ENCODE assay signal across 11 cellular contexts in genomic region chr5:53303105-53303504, GRCh38.
A peak's percentile ranks its signal among the peaks of the same experiment; 100 is the strongest.
DNase-seq lines count a peak whose midpoint lies in the region; ATAC-seq and TF ChIP-seq lines count a peak whose summit lies in the region.
"Had no signal": no experiment of that assay in that cellular context is flagged by ENCODE, and none has a peak within 500 bp of the region (broad histone marks: within the 10 kb centered on the region; RNA-seq: fewer than 3 reads in every experiment).

No MANE protein-coding gene starts in this region.

- H2AFZ ChIP-seq in IMR-90 (replicated peaks; ENCODE audit: low read length, poor library complexity): no peak overlapping the region

- H3K27me3 ChIP-seq in IMR-90 (ENCODE audit: control insufficient read depth, insufficient read depth, low read length): peaks cover 6% of the 10 kb centered on the region

- dilution Hi-C loops in IMR-90 (cut with HindIII; ENCODE audit: low sequenced_read_pairs, unreplicated experiment): no loop called here

- H2BK15ac ChIP-seq in IMR-90 (ENCODE audit: low read depth, low read length): no peak overlapping the region

- H3K23ac ChIP-seq in IMR-90 (ENCODE audit: low read depth, low read length): no peak overlapping the region

- H4K5ac ChIP-seq in IMR-90 (ENCODE audit: low read depth, low read length): no peak overlapping the region

- 0 out of 2 replicates have a peak, but pooled peaks have one; percentile 24 for ATAC-seq in IMR-90 (ENCODE audit: low read depth)
- peak; percentile 82 for ATAC-seq in omental fat pad (ENCODE audit: low FRiP score)
- no peak for ATAC-seq in HG02678 (IDR thresholded peaks at IDR 0.05; ENCODE audit: unreplicated experiment)

- WGBS in IMR-90 (ENCODE audit: extremely low coverage in 2 of 2, insufficient read length in 1 of 2), 2 experiments: no CpG with 5 or more reads among the region's 1 CpG

- DNase-seq in EL (peak; percentile 75), IMR-90 (peak; percentile 88), cardiac fibroblast (ENCODE audit: low read depth in 2 of 2) (peak; percentile 57 to 81), omental fat pad (ENCODE audit: low spot score) (no peak), dedifferentiated amniotic fluid mesenchymal stem cell (ENCODE audit: extremely low spot score) (no peak), NCI-H2081 (lab: John Stamatoyannopoulos, UW) (no peak)
- DNase-seq: DMS53, dorsolateral prefrontal cortex, NCI-H2107 had no signal

- no peak overlapping the region for H3K4me2 ChIP-seq in IMR-90 (ENCODE audit: low read depth, low read length)

- H3K9me1 ChIP-seq in IMR-90 (ENCODE audit: insufficient read depth, low read length): no peaks in the 10 kb centered on the region

- H2AK9ac ChIP-seq in IMR-90 (replicated peaks; ENCODE audit: low read depth, low read length, poor library complexity): no peak overlapping the region

- no peak overlapping the region for H2AK5ac ChIP-seq in IMR-90 (ENCODE audit: low read depth, low read length)

- no peak overlapping the region for H3K18ac ChIP-seq in IMR-90 (ENCODE audit: low read depth, low read length)

- CTCF ChIA-PET in IMR-90 (lab: Yijun Ruan, JAX): interaction anchor here (0.6 kb wide), 1 partner anchor 44 kb away, joined by 3 read pairs; no protein-coding TSS in a partner anchor

- POLR2A ChIA-PET in IMR-90 (lab: Charles Lee; ENCODE audit: unreplicated experiment): no interaction called here

- H2BK20ac ChIP-seq in IMR-90 (ENCODE audit: low read depth, low read length): no peak overlapping the region

- H2BK5ac ChIP-seq in IMR-90 (ENCODE audit: low read depth, low read length, poor library complexity, severe bottlenecking): no peak overlapping the region

- H3K27ac ChIP-seq in IMR-90 (ENCODE audit: insufficient read depth, low read length): no peak overlapping the region
- H3K27ac ChIP-seq: dorsolateral prefrontal cortex had no signal

- in situ Hi-C loops in IMR-90 (cut with MboI; ENCODE audit: low sequenced_read_pairs): no loop called here

- H3K4me3 ChIP-seq in IMR-90 (ENCODE audit: insufficient read depth, low read depth, low read length): no peak overlapping the region
- H3K4me3 ChIP-seq in cardiac fibroblast (replicated peaks in 1 of 2; ENCODE audit: low read depth in 2 of 2, low read length in 2 of 2): no peak overlapping the region
- H3K4me3 ChIP-seq: dorsolateral prefrontal cortex, skin epidermis had no signal

- H3K4me1 ChIP-seq in IMR-90 (ENCODE audit: control insufficient read depth, insufficient read depth, low read length): peaks cover 3% of the 10 kb centered on the region

- BruUV-seq in IMR-90 (replicated peaks; lab: Mats Ljungman, UMichigan): no TSS peak

- H4K8ac ChIP-seq in IMR-90 (ENCODE audit: low read depth in 2 of 2, low read length in 2 of 2): no peak overlapping the region

- TF ChIP-seq CTCF in IMR-90 (conservative IDR thresholded peaks at IDR 0.05; ENCODE audit: low read depth, low read length) (no peak), cardiac fibroblast (IDR thresholded peaks at IDR 0.05; ENCODE audit: low read depth, low read length) (no peak), omental fat pad (IDR thresholded peaks at IDR 0.05) (no peak)

- no peaks in the 10 kb centered on the region for H4K20me1 ChIP-seq in IMR-90 (ENCODE audit: insufficient read depth, low read length)

- H3K9me3 ChIP-seq in IMR-90 (ENCODE audit: control insufficient read depth, insufficient read depth, low read length): no peaks in the 10 kb centered on the region

- H3K4ac ChIP-seq in IMR-90 (ENCODE audit: low read depth, low read length): no peak overlapping the region

- TF ChIP-seq RAD21 in IMR-90 (IDR thresholded peaks at IDR 0.05; ENCODE audit: low read length): no peak

- no peak overlapping the region for H3K14ac ChIP-seq in IMR-90 (replicated peaks; ENCODE audit: low read depth, low read length)

- intact Hi-C loops in IMR-90 (cut with micrococcal nuclease): no loop called here

- no peak overlapping the region for H3K9ac ChIP-seq in IMR-90 (ENCODE audit: low read depth, low read length)

- no peak overlapping the region for H3K56ac ChIP-seq in IMR-90 (ENCODE audit: extremely low read depth, insufficient read depth, low read length)

- H2BK120ac ChIP-seq in IMR-90 (ENCODE audit: low read depth, low read length): no peak overlapping the region

- no peak for TF ChIP-seq POLR2A in IMR-90 (IDR thresholded peaks at IDR 0.05; ENCODE audit: low read depth, low read length)

- no peaks in the 10 kb centered on the region for H3K36me3 ChIP-seq in IMR-90 (ENCODE audit: control insufficient read depth, insufficient read depth, low read length)

- no peak overlapping the region for H4K91ac ChIP-seq in IMR-90 (ENCODE audit: insufficient read depth, low read depth, low read length)

- no peaks in the 10 kb centered on the region for H3K79me1 ChIP-seq in IMR-90 (ENCODE audit: low read depth in 1 of 2, low read length in 2 of 2)

TF ChIP-seq in IMR-90, 13 proteins besides CTCF, POLR2A, EP300 and RAD21:
- peak; percentile 66 for TF ChIP-seq USF2 (IDR thresholded peaks at IDR 0.05; ENCODE audit: low read depth, low read length)
- TF ChIP-seq FOS (IDR thresholded peaks at IDR 0.05; ENCODE audit: low read depth, low read length): peak; percentile 71; the same call in 1 of the 2 replicates
- TF ChIP-seq ELK1 (IDR thresholded peaks at IDR 0.05; ENCODE audit: borderline replicate concordance, low read depth, low read length): no peak
- peak; percentile 61 for TF ChIP-seq BHLHE40 (IDR thresholded peaks at IDR 0.05; ENCODE audit: low read depth, low read length)
- no peak for TF ChIP-seq MXI1 (IDR thresholded peaks at IDR 0.05; ENCODE audit: borderline replicate concordance, low read depth, low read length)
- no peak for TF ChIP-seq NFE2L2 (IDR thresholded peaks at IDR 0.05; ENCODE audit: low read depth, low read length)
- no peak for TF ChIP-seq RCOR1 (IDR thresholded peaks at IDR 0.05; ENCODE audit: insufficient replicate concordance, low read length)
- no peak for TF ChIP-seq RFX5 (IDR thresholded peaks at IDR 0.05; ENCODE audit: low read depth, low read length)
- peak; percentile 54; the same call in 1 of the 2 replicates for TF ChIP-seq CEBPB (IDR thresholded peaks at IDR 0.05; ENCODE audit: low read depth, low read length)
- TF ChIP-seq MAFK (IDR thresholded peaks at IDR 0.05; ENCODE audit: low read depth, low read length): no peak
- TF ChIP-seq MAZ (IDR thresholded peaks at IDR 0.05; ENCODE audit: borderline replicate concordance, low read depth, low read length): no peak
- no peak for TF ChIP-seq CHD1 (IDR thresholded peaks at IDR 0.05; ENCODE audit: low read depth, low read length)

Comparison
In these comparisons a context has a peak if more than half of its experiments do, and no peak if none do; other contexts are left out.
1. DNase-seq: peak in EL (single experiment), IMR-90 (single experiment) and cardiac fibroblast (2 of 2); none in omental fat pad (single experiment), dedifferentiated amniotic fluid mesenchymal stem cell (single experiment) and NCI-H2081 (0 of 2).